In genomic region chr17:5580974-5581373, GRCh38 we compare ENCODE assay signal across 21 cellular contexts. TPM values are rescaled to one million over a fixed set of nuclear protein-coding genes. Genes with fewer than 3 reads are reported as not detected.
DNase-seq lines count a peak whose midpoint lies in the region; ATAC-seq and TF ChIP-seq lines count a peak whose summit lies in the region.
"Had no signal": no experiment of that assay in that cellular context is flagged by ENCODE, and none has a peak within 500 bp of the region (broad histone marks: within the 10 kb centered on the region; RNA-seq: fewer than 3 reads in every experiment).

No MANE protein-coding gene starts in this region.

- CTCF ChIA-PET in HEK293 (lab: Yijun Ruan, JAX), result no interaction called here

- H3K36me3 Mint-ChIP-seq in activated T-cell treated with anti-CD3 and anti-CD28 coated beads, Interleukin-2, amount 50 U/mL, for 24 hours (ENCODE audit: low read depth), result peaks cover 73% of the 10 kb centered on the region
- H3K36me3 Mint-ChIP-seq in activated T-cell treated with anti-CD3 and anti-CD28 coated beads, Interleukin-2, amount 50 U/mL, for 4 hours (ENCODE audit: insufficient read depth), result peaks cover 56% of the 10 kb centered on the region

- peaks cover 86% of the 10 kb centered on the region for H3K4me1 Mint-ChIP-seq in activated T-cell treated with anti-CD3 and anti-CD28 coated beads, Interleukin-2, amount 50 U/mL, for 24 hours (ENCODE audit: low read depth)
- peaks cover 85% of the 10 kb centered on the region for H3K4me1 Mint-ChIP-seq in activated T-cell treated with anti-CD3 and anti-CD28 coated beads, Interleukin-2, amount 50 U/mL, for 4 hours (ENCODE audit: low read depth)

- H3K79me2 ChIP-seq in osteoblast (ENCODE audit: insufficient read depth, low read length), result peaks cover 38% of the 10 kb centered on the region

- H3K36me3 ChIP-seq in HEK293 (ENCODE audit: control insufficient read depth in 2 of 2, insufficient read depth in 1 of 2, low read length in 2 of 2) (no peaks in the 10 kb centered on the region), adipocyte (ENCODE audit: control insufficient read depth, insufficient read depth, low read length, severe bottlenecking) (peaks cover 21% of the 10 kb centered on the region), osteoblast (ENCODE audit: insufficient read depth, low read length) (peaks cover 34% of the 10 kb centered on the region)
- H3K36me3 ChIP-seq: colonic mucosa had no signal

- no peak overlapping the region for H3K4me3 Mint-ChIP-seq in activated T-cell treated with anti-CD3 and anti-CD28 coated beads, Interleukin-2, amount 50 U/mL, for 24 hours
- no peak overlapping the region for H3K4me3 Mint-ChIP-seq in activated T-cell treated with anti-CD3 and anti-CD28 coated beads, Interleukin-2, amount 50 U/mL, for 4 hours
- H3K4me3 Mint-ChIP-seq: T-helper 2 cell treated with Interferon-gamma antibody and Interleukin-4, amounts not matched to agents 5 μg/mL and 100 μg/mL, for 36 hours had no signal

- H3K27ac ChIP-seq in HEK293 (ENCODE audit: extremely low read depth, low read depth, low read length) (no peak overlapping the region), osteoblast (ENCODE audit: low read depth, low read length) (peak overlapping the region; percentile 59)
- H3K27ac ChIP-seq: A549, colonic mucosa, psoas muscle had no signal

- POLR2A ChIA-PET in HEK293 (lab: Yijun Ruan, JAX), result no interaction called here

- TF ChIP-seq CTCF in HEK293 (tag by site-specific recombination; IDR thresholded peaks at IDR 0.05) (no peak), osteoblast (IDR thresholded peaks at IDR 0.05; ENCODE audit: extremely low read depth, low read depth, low read length) (no peak)

- H4K20me1 ChIP-seq in osteoblast (ENCODE audit: insufficient read depth, low read length), result peaks cover 11% of the 10 kb centered on the region

- no peak for DNase-seq in activated T-cell treated with anti-CD3 and anti-CD28 coated beads, Interleukin-2, amount 50 U/mL, for 24 hours
- no peak for DNase-seq in activated T-cell treated with anti-CD3 and anti-CD28 coated beads, Interleukin-2, amount 50 U/mL, for 4 hours
- DNase-seq in adipocyte (ENCODE audit: low read depth) (no peak), osteoblast (ENCODE audit: insufficient read length, low spot score, missing footprints) (no peak), NCI-H1436 (lab: John Stamatoyannopoulos, UW) (no peak), NCI-H2227 treated with DMSO at 0.1 percent for 48 hours (lab: John Stamatoyannopoulos, UW) (no peak), mesenteric fat pad (ENCODE audit: low spot score) (no peak)
- DNase-seq: activated effector memory CD4-positive, alpha-beta T cell treated with anti-CD3 and anti-CD28 coated beads, Interleukin-2, amount 50 U/mL, for 16 hours; colonic mucosa; DND-41; hypothalamus; kidney; NCI-H187 treated with DMSO at 0.1 percent for 48 hours; NCI-H510A treated with DMSO at 0.1 percent for 48 hours; psoas muscle; SHP77 treated with DMSO at 0.1 percent for 48 hours; small intestine; stimulated activated CD4-positive, alpha-beta T cell treated with anti-CD3 and anti-CD28 coated beads, Interleukin-4, amount 100 ng/mL, for 24 hours had no signal

- H3K27me3 ChIP-seq in adipocyte (replicated peaks; ENCODE audit: control insufficient read depth, insufficient read depth, low read length), result no peaks in the 10 kb centered on the region
- no peaks in the 10 kb centered on the region for H3K27me3 ChIP-seq in osteoblast (ENCODE audit: insufficient read depth, low read length)
- H3K27me3 ChIP-seq: colonic mucosa had no signal

- ATAC-seq in activated T-cell treated with anti-CD3 and anti-CD28 coated beads, Interleukin-2, amount 50 U/mL, for 4 hours, result no peak
- ATAC-seq: A549, psoas muscle had no signal

- H3K9me3 Mint-ChIP-seq in activated T-cell treated with anti-CD3 and anti-CD28 coated beads, Interleukin-2, amount 50 U/mL, for 24 hours, result no peaks in the 10 kb centered on the region
- no peaks in the 10 kb centered on the region for H3K9me3 Mint-ChIP-seq in activated T-cell treated with anti-CD3 and anti-CD28 coated beads, Interleukin-2, amount 50 U/mL, for 4 hours

- H3K4me1 ChIP-seq in HEK293 (ENCODE audit: control insufficient read depth, insufficient read depth, low read length) (0 out of 2 replicates have a peak, but pooled peaks cover 2% of the 10 kb centered on the region), adipocyte (ENCODE audit: control insufficient read depth, insufficient read depth, low read length) (peaks cover 45% of the 10 kb centered on the region), osteoblast (ENCODE audit: insufficient read depth, low read length) (peaks cover 36% of the 10 kb centered on the region)

- H3K27ac Mint-ChIP-seq in activated T-cell treated with anti-CD3 and anti-CD28 coated beads, Interleukin-2, amount 50 U/mL, for 24 hours, result peak overlapping the region; percentile 9

- peak overlapping the region; percentile 23 for H3K9ac ChIP-seq in adipocyte (ENCODE audit: low read length)

- H3K4me3 ChIP-seq in HEK293 (ENCODE audit: low read depth, low read length) (no peak overlapping the region), adipocyte (ENCODE audit: low read length) (no peak overlapping the region), osteoblast (ENCODE audit: insufficient read depth, low read length) (no peak overlapping the region)
- H3K4me3 ChIP-seq: A549, colonic mucosa, psoas muscle had no signal

- H3K27me3 Mint-ChIP-seq in activated T-cell treated with anti-CD3 and anti-CD28 coated beads, Interleukin-2, amount 50 U/mL, for 24 hours, result no peaks in the 10 kb centered on the region
- no peaks in the 10 kb centered on the region for H3K27me3 Mint-ChIP-seq in activated T-cell treated with anti-CD3 and anti-CD28 coated beads, Interleukin-2, amount 50 U/mL, for 4 hours (ENCODE audit: low read depth)

- H3K9me3 ChIP-seq in HEK293 (ENCODE audit: control insufficient read depth, insufficient read depth, low read depth, low read length) (no peaks in the 10 kb centered on the region), adipocyte (ENCODE audit: control insufficient read depth, low read length) (no peaks in the 10 kb centered on the region), osteoblast (ENCODE audit: low read depth, low read length) (no peaks in the 10 kb centered on the region)
- H3K9me3 ChIP-seq: A549, colonic mucosa, psoas muscle had no signal

- H3K4me2 ChIP-seq in osteoblast (ENCODE audit: insufficient read depth, low read length), result peak overlapping the region; percentile 41
- H3K4me2 ChIP-seq: A549 had no signal

- no peak overlapping the region for H2AFZ ChIP-seq in osteoblast (ENCODE audit: low read length)

TF ChIP-seq in HEK293, 187 proteins besides CTCF, POLR2A, EP300 and RAD21:
- TF ChIP-seq ZBTB7A (tag by site-specific recombination; IDR thresholded peaks at IDR 0.05; ENCODE audit: low read depth) (no peak), SCRT2 (tag by site-specific recombination; IDR thresholded peaks at IDR 0.05) (peak; percentile 89), SCRT1 (tag by site-specific recombination; IDR thresholded peaks at IDR 0.05; ENCODE audit: borderline replicate concordance) (peak; percentile 81)
TF ChIP-seq in HEK293: peak in this region for 2.

RNA-seq across cellular contexts. Expression of gene NLRP1, which starts 3.3 kb away (rescaled TPM):
- total RNA-seq in activated T-cell treated with anti-CD3 and anti-CD28 coated beads, Interleukin-2, amount 50 U/mL, for 4 hours, result 10 to 100 TPM; 13.0 to 14.9 (median 14.7) TPM
- total RNA-seq in osteoblast (33.0 and 41.3 TPM in 2 replicates), mesenteric fat pad (23.8 TPM)
